In genomic region chr4:184805462-184806245, GRCh38 we compare ENCODE assay signal across 8 cellular contexts. TPM values are rescaled to one million over a fixed set of nuclear protein-coding genes. Genes with fewer than 3 reads are reported as not detected.
DNase-seq lines count a peak whose midpoint lies in the region; ATAC-seq, FAIRE-seq and TF ChIP-seq lines count a peak whose summit lies in the region.

No MANE protein-coding gene starts in this region.

- peaks cover 10% of the 10 kb centered on the region for H3K36me3 Mint-ChIP-seq in activated CD4-positive, alpha-beta memory T cell treated with anti-CD3 and anti-CD28 coated beads for 36 hours

- peak; percentile 55 for FAIRE-seq in D721Med (lab: Jason Lieb, UNC)

- no peaks in the 10 kb centered on the region for H3K27me3 Mint-ChIP-seq in activated CD4-positive, alpha-beta memory T cell treated with anti-CD3 and anti-CD28 coated beads for 36 hours

- POLR2A ChIA-PET in activated CD4-positive, alpha-beta memory T cell treated with anti-CD3 and anti-CD28 coated beads for 36 hours (lab: Charles Lee) = no interaction called here

- peak; percentile 72 for ATAC-seq in GM21825 (IDR thresholded peaks at IDR 0.05; ENCODE audit: unreplicated experiment)
- peak; percentile 34 for ATAC-seq in foreskin keratinocyte
- no peak for ATAC-seq in HG03045 (IDR thresholded peaks at IDR 0.05; ENCODE audit: unreplicated experiment)

- no peak overlapping the region for H3K27ac Mint-ChIP-seq in activated CD4-positive, alpha-beta memory T cell treated with anti-CD3 and anti-CD28 coated beads for 36 hours

- DNase-seq in D721Med (ENCODE audit: insufficient read length, low spot score) (no peak), NCI-H510A (lab: John Stamatoyannopoulos, UW) (peak; percentile 9), foreskin keratinocyte (peak in 1 of 2 donors; percentile 45), retinal pigment epithelial cell (ENCODE audit: low read depth) (no peak), RKO (ENCODE audit: low spot score) (no peak)
- no peak for DNase-seq in activated CD4-positive, alpha-beta memory T cell treated with anti-CD3 and anti-CD28 coated beads for 36 hours

- TF ChIP-seq CTCF in D721Med (IDR thresholded peaks at IDR 0.05; ENCODE audit: insufficient read depth, missing control alignments) = no peak
- TF ChIP-seq CTCF in foreskin keratinocyte (conservative IDR thresholded peaks at IDR 0.05) = no peak
- TF ChIP-seq CTCF in retinal pigment epithelial cell (conservative IDR thresholded peaks at IDR 0.05; ENCODE audit: low read depth, low read length) = peak; percentile 6

- H3K27me3 ChIP-seq in foreskin keratinocyte = no peaks in the 10 kb centered on the region

- H3K4me1 ChIP-seq in foreskin keratinocyte = peaks cover 26% of the 10 kb centered on the region

- peak overlapping the region; percentile 67 for H3K27ac ChIP-seq in foreskin keratinocyte

- CTCF ChIA-PET in activated CD4-positive, alpha-beta memory T cell treated with anti-CD3 and anti-CD28 coated beads for 36 hours (lab: Charles Lee) = no interaction called here

- no peaks in the 10 kb centered on the region for H3K9me3 Mint-ChIP-seq in activated CD4-positive, alpha-beta memory T cell treated with anti-CD3 and anti-CD28 coated beads for 36 hours

- H3K4me3 Mint-ChIP-seq in activated CD4-positive, alpha-beta memory T cell treated with anti-CD3 and anti-CD28 coated beads for 36 hours = no peak overlapping the region

- peak overlapping the region; percentile 21 for H3K4me3 ChIP-seq in retinal pigment epithelial cell (ENCODE audit: low read length)

- H3K4me1 Mint-ChIP-seq in activated CD4-positive, alpha-beta memory T cell treated with anti-CD3 and anti-CD28 coated beads for 36 hours (ENCODE audit: low read depth) = peaks cover 8% of the 10 kb centered on the region

- intact Hi-C loops in activated CD4-positive, alpha-beta memory T cell treated with anti-CD3 and anti-CD28 coated beads for 36 hours (cut with micrococcal nuclease) = no loop called here

RNA-seq across cellular contexts. Expression of gene ACSL1, which starts 20.1 kb away (rescaled TPM):
- 35.4 and 45.9 TPM in 2 replicates for total RNA-seq in foreskin keratinocyte
- polyA plus RNA-seq in foreskin keratinocyte = 18.8 and 19.8 TPM in 2 replicates
- 10 to 100 TPM; 22.0 to 22.2 TPM for total RNA-seq in activated CD4-positive, alpha-beta memory T cell treated with anti-CD3 and anti-CD28 coated beads for 36 hours
